7 cellular contexts compared by ENCODE assay signal in the genomic region with DNA sequence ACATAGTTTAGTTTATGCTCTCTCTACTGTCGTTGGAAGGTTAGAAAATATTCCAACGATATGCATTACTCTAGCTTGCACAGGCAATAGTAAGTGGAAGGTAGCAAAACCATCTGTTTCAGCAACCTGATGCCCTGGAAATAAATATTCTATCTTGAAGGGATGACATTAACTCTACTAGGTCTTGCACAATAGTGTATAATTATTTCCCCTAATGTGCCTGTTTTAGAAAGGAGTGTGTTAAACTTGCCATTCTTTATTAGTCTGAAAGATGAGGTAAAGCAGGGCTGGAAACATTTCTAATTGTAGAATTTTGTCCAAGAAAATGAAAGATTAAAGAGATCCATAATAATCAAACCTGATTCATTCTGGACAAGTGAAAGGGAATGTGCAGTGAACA.
"Had no signal": no experiment of that assay in that cellular context is flagged by ENCODE, and none has a peak within 500 bp of the region (broad histone marks: within the 10 kb centered on the region; RNA-seq: fewer than 3 reads in every experiment).

No MANE protein-coding gene starts in this region.

- DNase-seq: GDM1, GF-D8 had no signal

- H3K4me3 ChIP-seq: GM12878 had no signal

- FAIRE-seq: GM12878, GM12891, GM12892, GM18507, GM19239 had no signal

- ATAC-seq: GM12878 had no signal
